7 cellular contexts compared by ENCODE assay signal in genomic region chr18:10306779-10307178, GRCh38.
"Had no signal": no experiment of that assay in that cellular context is flagged by ENCODE, and none has a peak within 500 bp of the region (broad histone marks: within the 10 kb centered on the region; RNA-seq: fewer than 3 reads in every experiment).

No MANE protein-coding gene starts in this region.

- FAIRE-seq: G401.6, GM12891, GM12892, GM18507, GM19239 had no signal

- DNase-seq: GDM1, GF-D8 had no signal
